ENCODE assay signal across 17 cellular contexts in the genomic region with DNA sequence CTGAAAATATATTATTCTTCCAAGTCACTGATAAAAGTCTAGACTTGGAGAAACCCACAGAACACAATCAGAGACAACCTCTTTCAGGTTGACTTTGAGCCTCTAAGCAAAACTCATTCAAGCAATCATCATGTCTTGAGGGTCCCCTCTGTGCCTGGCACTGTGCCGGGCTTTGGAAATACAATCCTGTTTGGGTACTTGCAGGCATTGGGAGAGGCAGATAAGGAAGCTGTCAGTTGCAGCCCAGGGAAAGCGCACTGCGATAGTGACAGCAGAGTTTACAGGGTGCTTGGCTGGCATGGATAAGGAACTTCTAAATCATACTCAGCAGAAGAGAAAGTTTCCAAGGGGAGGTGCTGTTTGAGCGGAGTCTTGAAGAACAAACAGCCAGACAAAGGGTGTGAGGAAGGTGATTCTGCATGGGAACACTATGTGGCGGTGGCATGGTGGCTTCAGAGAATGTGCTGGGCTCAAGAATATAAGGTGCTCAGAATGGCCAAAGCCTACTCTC. TPM values are rescaled to one million over a fixed set of nuclear protein-coding genes. Genes with fewer than 3 reads are reported as not detected.
DNase-seq lines count a peak whose midpoint lies in the region; ATAC-seq and TF ChIP-seq lines count a peak whose summit lies in the region.
"Had no signal": no experiment of that assay in that cellular context is flagged by ENCODE, and none has a peak within 500 bp of the region (broad histone marks: within the 10 kb centered on the region; RNA-seq: fewer than 3 reads in every experiment).

No MANE protein-coding gene starts in this region.

- no peaks in the 10 kb centered on the region for H3K36me3 ChIP-seq in body of pancreas (replicated peaks in 1 of 2; ENCODE audit: insufficient read depth in 1 of 2, low read depth in 2 of 2)
- no peaks in the 10 kb centered on the region for H3K36me3 ChIP-seq in SJCRH30
- H3K36me3 ChIP-seq: MG63 had no signal

- H3K36me3 Mint-ChIP-seq in stimulated activated naive B cell treated with anti-CD40 and anti-IgM and Interleukin-4, amounts not matched to agents 10 μg/mL and 1 μg/mL and 100 μg/mL, for 72 hours = no peaks in the 10 kb centered on the region
- H3K36me3 Mint-ChIP-seq in CD14-positive monocyte = no peaks in the 10 kb centered on the region
- H3K36me3 Mint-ChIP-seq: CD8-positive, alpha-beta T cell had no signal

- H3K27ac Mint-ChIP-seq in stimulated activated naive B cell treated with anti-CD40 and anti-IgM and Interleukin-4, amounts not matched to agents 10 μg/mL and 1 μg/mL and 100 μg/mL, for 72 hours = peak overlapping the region; percentile 21
- H3K27ac Mint-ChIP-seq in CD14-positive monocyte = peak overlapping the region in 1 of 7 donors; percentile 74
- H3K27ac Mint-ChIP-seq: CD8-positive, alpha-beta T cell had no signal

- TF ChIP-seq CTCF in body of pancreas (IDR thresholded peaks at IDR 0.05) (no peak), CD14-positive monocyte (IDR thresholded peaks at IDR 0.05) (no peak)

- H3K27ac ChIP-seq in body of pancreas (no peak overlapping the region), SJCRH30 (no peak overlapping the region)
- H3K27ac ChIP-seq: PC-9 had no signal

- TF ChIP-seq POLR2A in body of pancreas (IDR thresholded peaks at IDR 0.05) = no peak

- no peak overlapping the region for H3K4me3 ChIP-seq in body of pancreas
- H3K4me3 ChIP-seq in SJCRH30 = no peak overlapping the region
- H3K4me3 ChIP-seq: MG63, PC-9 had no signal

- H3K27me3 Mint-ChIP-seq in stimulated activated naive B cell treated with anti-CD40 and anti-IgM and Interleukin-4, amounts not matched to agents 10 μg/mL and 1 μg/mL and 100 μg/mL, for 72 hours = no peaks in the 10 kb centered on the region
- H3K27me3 Mint-ChIP-seq in CD14-positive monocyte (ENCODE audit: low read depth in 3 of 3) = peaks cover 3 to 8% (median 4%) of the 10 kb centered on the region in 3 donors

- H3K27me3 ChIP-seq in body of pancreas = no peaks in the 10 kb centered on the region
- no peaks in the 10 kb centered on the region for H3K27me3 ChIP-seq in SJCRH30
- H3K27me3 ChIP-seq: MG63 had no signal

- peak; percentile 95 for DNase-seq in OCI-M1 (lab: John Stamatoyannopoulos, UW)
- peak in 2 of 4 donors; percentile 12 to 46 for DNase-seq in body of pancreas
- peak; percentile 52 for DNase-seq in left ventricle myocardium superior
- DNase-seq in stimulated activated naive B cell treated with anti-CD40 and anti-IgM and Interleukin-4, amounts not matched to agents 10 μg/mL and 1 μg/mL and 100 μg/mL, for 72 hours = no peak
- DNase-seq in GF-D8 (lab: John Stamatoyannopoulos, UW) = no peak
- DNase-seq in CD14-positive monocyte (ENCODE audit: low spot score) = no peak
- no peak for DNase-seq in SJCRH30
- DNase-seq: AML-193; CD8-positive, alpha-beta T cell; DND-41; GDM1; GOT3; MG63; NCI-H1105; NCI-H1694 treated with DMSO at 0.1 percent for 48 hours; NCI-H69; PC-9 had no signal

- peaks cover 0 to 8% of the 10 kb centered on the region in 2 donors for H3K4me1 Mint-ChIP-seq in stimulated activated naive B cell treated with anti-CD40 and anti-IgM and Interleukin-4, amounts not matched to agents 10 μg/mL and 1 μg/mL and 100 μg/mL, for 72 hours
- H3K4me1 Mint-ChIP-seq in CD14-positive monocyte = peaks cover 4% of the 10 kb centered on the region

- H3K9me3 ChIP-seq in body of pancreas (no peaks in the 10 kb centered on the region), SJCRH30 (replicated peaks) (no peaks in the 10 kb centered on the region)
- H3K9me3 ChIP-seq: MG63 had no signal

- WGBS in body of pancreas, 2 donors = 34 to 52% methylated on average over 5 of the region's 5 CpGs

- ATAC-seq in body of pancreas (peak; percentile 35), left ventricle myocardium superior (peak; percentile 70)
- ATAC-seq in stimulated activated naive B cell treated with anti-CD40 and anti-IgM and Interleukin-4, amounts not matched to agents 10 μg/mL and 1 μg/mL and 100 μg/mL, for 72 hours (replicated peaks) = no peak
- ATAC-seq: CD8-positive, alpha-beta T cell had no signal

- H3K9me3 Mint-ChIP-seq in stimulated activated naive B cell treated with anti-CD40 and anti-IgM and Interleukin-4, amounts not matched to agents 10 μg/mL and 1 μg/mL and 100 μg/mL, for 72 hours = no peaks in the 10 kb centered on the region
- H3K9me3 Mint-ChIP-seq in CD14-positive monocyte = no peaks in the 10 kb centered on the region
- H3K9me3 Mint-ChIP-seq: CD8-positive, alpha-beta T cell had no signal

- intact Hi-C loops in body of pancreas (cut with DNase I) (no loop called here), left ventricle myocardium superior (cut with micrococcal nuclease) (no loop called here), CD14-positive monocyte (cut with micrococcal nuclease) (no loop called here)

- H3K4me1 ChIP-seq in body of pancreas (peaks cover 8% of the 10 kb centered on the region), SJCRH30 (no peaks in the 10 kb centered on the region)

- no peak overlapping the region for H3K4me3 Mint-ChIP-seq in stimulated activated naive B cell treated with anti-CD40 and anti-IgM and Interleukin-4, amounts not matched to agents 10 μg/mL and 1 μg/mL and 100 μg/mL, for 72 hours
- no peak overlapping the region for H3K4me3 Mint-ChIP-seq in CD14-positive monocyte
- H3K4me3 Mint-ChIP-seq: CD8-positive, alpha-beta T cell had no signal

RNA-seq across cellular contexts. Expression of a gene that starts 9.1 kb away (rescaled TPM):
- total RNA-seq in body of pancreas (1 to 10 TPM; 1.6 to 5.2 TPM), left ventricle myocardium superior (12.4 TPM)
- polyA plus RNA-seq in CD14-positive monocyte = not detected
- not detected in 2 replicates for total RNA-seq in SJCRH30 (2014; rRNA removed; shearing (Covaris generic))
- total RNA-seq: CD8-positive, alpha-beta T cell had no signal

Comparison
In these comparisons a context has a peak if more than half of its experiments do, and no peak if none do; other contexts are left out.
1. DNase-seq: peak in OCI-M1 (single experiment) and left ventricle myocardium superior (single experiment); none in stimulated activated naive B cell treated with anti-CD40 and anti-IgM and Interleukin-4, amounts not matched to agents 10 μg/mL and 1 μg/mL and 100 μg/mL, for 72 hours (single experiment), GF-D8 (single experiment), CD14-positive monocyte (single experiment) and SJCRH30 (0 of 2).
2. ATAC-seq: peak in body of pancreas (single experiment) and left ventricle myocardium superior (single experiment); none in stimulated activated naive B cell treated with anti-CD40 and anti-IgM and Interleukin-4, amounts not matched to agents 10 μg/mL and 1 μg/mL and 100 μg/mL, for 72 hours (0 of 2).